Comparison of ENCODE assay signal across 1 cellular context in the genomic region with DNA sequence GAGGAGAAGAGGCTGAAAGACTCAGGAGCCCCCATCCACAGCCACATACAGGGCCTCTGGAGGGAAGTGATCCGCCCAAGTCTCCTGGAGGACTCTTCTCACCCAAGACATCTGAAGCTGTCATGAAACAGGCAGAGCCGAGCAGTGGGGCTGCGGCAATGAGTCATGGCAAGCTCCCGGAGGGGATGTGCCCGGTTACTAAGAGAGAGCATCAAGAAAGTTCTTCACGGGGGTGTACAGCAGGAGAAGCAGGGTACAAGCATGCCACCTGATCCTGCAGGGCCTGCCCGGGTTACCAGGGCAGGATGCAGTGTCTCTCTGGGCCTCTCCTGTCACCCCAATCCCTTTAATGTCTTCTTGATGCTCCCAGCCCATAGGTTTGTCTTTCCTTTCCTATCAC.
TF ChIP-seq lines count a peak whose summit lies in the region.

No MANE protein-coding gene starts in this region.

TF ChIP-seq in IMR-90, 13 proteins besides CTCF, POLR2A, EP300 and RAD21:
- TF ChIP-seq, protein P1, sequence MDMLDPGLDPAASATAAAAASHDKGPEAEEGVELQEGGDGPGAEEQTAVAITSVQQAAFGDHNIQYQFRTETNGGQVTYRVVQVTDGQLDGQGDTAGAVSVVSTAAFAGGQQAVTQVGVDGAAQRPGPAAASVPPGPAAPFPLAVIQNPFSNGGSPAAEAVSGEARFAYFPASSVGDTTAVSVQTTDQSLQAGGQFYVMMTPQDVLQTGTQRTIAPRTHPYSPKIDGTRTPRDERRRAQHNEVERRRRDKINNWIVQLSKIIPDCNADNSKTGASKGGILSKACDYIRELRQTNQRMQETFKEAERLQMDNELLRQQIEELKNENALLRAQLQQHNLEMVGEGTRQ (IDR thresholded peaks at IDR 0.05; ENCODE audit: low read depth, low read length): no peak
- no peak for TF ChIP-seq SMC3 (IDR thresholded peaks at IDR 0.05; ENCODE audit: low read depth, low read length)
- TF ChIP-seq CHD1 (IDR thresholded peaks at IDR 0.05; ENCODE audit: low read depth, low read length): no peak
- no peak for TF ChIP-seq FOS (IDR thresholded peaks at IDR 0.05; ENCODE audit: low read depth, low read length)
- no peak for TF ChIP-seq NFE2L2 (IDR thresholded peaks at IDR 0.05; ENCODE audit: low read depth, low read length)
- no peak for TF ChIP-seq CEBPB (IDR thresholded peaks at IDR 0.05; ENCODE audit: low read depth, low read length)
- TF ChIP-seq RCOR1 (IDR thresholded peaks at IDR 0.05; ENCODE audit: insufficient replicate concordance, low read length): no peak
- TF ChIP-seq MAZ (IDR thresholded peaks at IDR 0.05; ENCODE audit: borderline replicate concordance, low read depth, low read length): no peak
- TF ChIP-seq MAFK (IDR thresholded peaks at IDR 0.05; ENCODE audit: low read depth, low read length): no peak
- TF ChIP-seq ELK1 (IDR thresholded peaks at IDR 0.05; ENCODE audit: borderline replicate concordance, low read depth, low read length): no peak
- no peak for TF ChIP-seq BHLHE40 (IDR thresholded peaks at IDR 0.05; ENCODE audit: low read depth, low read length)
- TF ChIP-seq MXI1 (IDR thresholded peaks at IDR 0.05; ENCODE audit: borderline replicate concordance, low read depth, low read length): no peak
- no peak for TF ChIP-seq RFX5 (IDR thresholded peaks at IDR 0.05; ENCODE audit: low read depth, low read length)
TF ChIP-seq in IMR-90: peak in this region for 0.
